In genomic region chr11:126366823-126367654, GRCh38 we compare ENCODE assay signal across 8 cellular contexts. TPM values are rescaled to one million over a fixed set of nuclear protein-coding genes. Genes with fewer than 3 reads are reported as not detected.
DNase-seq lines count a peak whose midpoint lies in the region; ATAC-seq, FAIRE-seq and TF ChIP-seq lines count a peak whose summit lies in the region.
"Not testable (repeated sequence)": the region's sequence is repeated elsewhere in the genome, so short reads cannot be mapped to it uniquely, and the experiment has no call there.

No MANE protein-coding gene starts in this region.

- not testable (repeated sequence) for H3K79me2 ChIP-seq in K562 (ENCODE audit: control insufficient read depth, insufficient read depth, low read length); HepG2 (ENCODE audit: insufficient read depth, low read length)

- H4K20me1 ChIP-seq in K562 (replicated peaks; ENCODE audit: control insufficient read depth, insufficient read depth, low read length) = peaks cover 18% of the 10 kb centered on the region; the same call in 1 of the 2 replicates
- H4K20me1 ChIP-seq in HepG2 (ENCODE audit: insufficient read depth, low read length) = not testable (repeated sequence)

- CTCF ChIA-PET in Calu3 (lab: Charles Lee); Panc1 (lab: Charles Lee); K562 (lab: Yijun Ruan, JAX; ENCODE audit: low intra/inter-chr PET ratio); HepG2 (lab: Yijun Ruan, JAX; ENCODE audit: low intra/inter-chr PET ratio, low total read pairs): not testable (repeated sequence)

- ATAC-seq in Panc1 = peak; percentile 39
- ATAC-seq in K562 = peak; percentile 45
- peak; percentile 43 for ATAC-seq in HepG2

- peak overlapping the region; percentile 20 for H3K27ac Mint-ChIP-seq in Calu3 (ENCODE audit: unreplicated experiment)
- H3K27ac Mint-ChIP-seq in HFFc6 = not testable (repeated sequence)
- H3K27ac Mint-ChIP-seq in neural crest cell (ENCODE audit: unreplicated experiment) = peak overlapping the region; percentile 12

- H3K27ac ChIP-seq in Panc1 (ENCODE audit: low read length); K562 (ENCODE audit: extremely low read depth, low read depth, low read length); HepG2 (ENCODE audit: extremely low read length, insufficient read depth, low read length): not testable (repeated sequence)
- H3K27ac ChIP-seq in esophagus squamous epithelium (peak overlapping the region; percentile 39 to 68 (median 63)), temporal lobe (ENCODE audit: low read depth, low read length) (peak overlapping the region; percentile 59)

- not testable (repeated sequence) for H3K27me3 ChIP-seq in Panc1 (ENCODE audit: control insufficient read depth, insufficient read depth, low read length); K562 (ENCODE audit: control insufficient read depth in 2 of 2, insufficient read depth in 2 of 2, low read length in 2 of 2); esophagus squamous epithelium; HepG2 (ENCODE audit: control insufficient read depth in 1 of 2, insufficient read depth in 2 of 2, low read length in 2 of 2)

- H2AFZ ChIP-seq in K562 (ENCODE audit: low read depth, low read length); HepG2 (ENCODE audit: low read length): not testable (repeated sequence)

- H3K9me1 ChIP-seq in K562 (ENCODE audit: control insufficient read depth, insufficient read depth, low read length) = not testable (repeated sequence)

- not testable (repeated sequence) for FAIRE-seq in K562 (lab: Jason Lieb, UNC); HepG2 (lab: Jason Lieb, UNC)

- peaks cover 20% of the 10 kb centered on the region for H3K4me1 ChIP-seq in Panc1 (ENCODE audit: control insufficient read depth, insufficient read depth, low read length)
- H3K4me1 ChIP-seq in K562 (replicated peaks in 1 of 2; ENCODE audit: control insufficient read depth in 2 of 2, insufficient read depth in 2 of 2, low read length in 2 of 2); HepG2 (ENCODE audit: insufficient read depth, low read length): not testable (repeated sequence)
- H3K4me1 ChIP-seq in esophagus squamous epithelium = peaks cover 9 to 56% (median 19%) of the 10 kb centered on the region in 3 donors

- H3K9me3 Mint-ChIP-seq in Calu3 (ENCODE audit: low read depth, unreplicated experiment); HFFc6; neural crest cell: not testable (repeated sequence)

- intact Hi-C loops in Calu3 (cut with micrococcal nuclease; ENCODE audit: unreplicated experiment); Panc1 (cut with micrococcal nuclease; ENCODE audit: unreplicated experiment); K562 (cut with micrococcal nuclease); esophagus squamous epithelium (cut with DNase I); HepG2 (cut with micrococcal nuclease; ENCODE audit: unreplicated experiment): not testable (repeated sequence)

- not testable (repeated sequence) for TF ChIP-seq RAD21 in K562 (CRISPR knock-in tag; conservative IDR thresholded peaks at IDR 0.05 in 1 of 2, IDR thresholded peaks at IDR 0.05 in 1 of 2); HepG2 (CRISPR knock-in tag; IDR thresholded peaks at IDR 0.05)

- H3K4me3 ChIP-seq in Panc1 (ENCODE audit: low read depth in 2 of 2, low read length in 2 of 2); K562; esophagus squamous epithelium; HepG2 (replicated peaks in 1 of 3; ENCODE audit: insufficient read depth in 1 of 3, low read depth in 2 of 3, low read length in 3 of 3): not testable (repeated sequence)

- not testable (repeated sequence) for H3K9ac ChIP-seq in K562 (ENCODE audit: insufficient read depth in 1 of 2, low read depth in 2 of 2, low read length in 2 of 2); HepG2 (ENCODE audit: insufficient read depth, low read depth, low read length)

- H3K4me1 Mint-ChIP-seq in Calu3 (ENCODE audit: low read depth, unreplicated experiment); HFFc6 (ENCODE audit: low read depth): not testable (repeated sequence)
- peaks cover 16% of the 10 kb centered on the region for H3K4me1 Mint-ChIP-seq in neural crest cell

- not testable (repeated sequence) for H3K9me3 ChIP-seq in Panc1 (ENCODE audit: control insufficient read depth, insufficient read depth, low read depth, low read length); K562 (replicated peaks; ENCODE audit: control insufficient read depth, insufficient read depth, low read depth, low read length); esophagus squamous epithelium; HepG2 (ENCODE audit: low read length)

- H3K4me3 Mint-ChIP-seq in Calu3 (ENCODE audit: low read depth, unreplicated experiment); HFFc6: not testable (repeated sequence)
- peak overlapping the region; percentile 41 for H3K4me3 Mint-ChIP-seq in neural crest cell

- H3K36me3 Mint-ChIP-seq in Calu3 (ENCODE audit: insufficient read depth, unreplicated experiment); HFFc6 (ENCODE audit: low read depth); neural crest cell (ENCODE audit: low read depth): not testable (repeated sequence)

- H3K36me3 ChIP-seq in Panc1 (ENCODE audit: control insufficient read depth, insufficient read depth, low read length); K562 (ENCODE audit: control insufficient read depth, insufficient read depth, low read length); esophagus squamous epithelium; HepG2 (replicated peaks in 1 of 2; ENCODE audit: control insufficient read depth in 1 of 2, insufficient read depth in 2 of 2, low read length in 2 of 2): not testable (repeated sequence)

- H3K27me3 Mint-ChIP-seq in Calu3 (ENCODE audit: unreplicated experiment); HFFc6 (ENCODE audit: insufficient read depth); neural crest cell (ENCODE audit: low read depth): not testable (repeated sequence)

- in situ Hi-C loops in Panc1 (cut with HindIII; ENCODE audit: low pct_unique_long_range_greater_than_20kb, low sequenced_read_pairs); K562 (cut with MboI); HepG2 (cut with HindIII; ENCODE audit: extremely low pct_ligation_motif_present, low pct_unique_long_range_greater_than_20kb): not testable (repeated sequence)

- not testable (repeated sequence) for TF ChIP-seq CTCF in Calu3 (IDR thresholded peaks at IDR 0.05; ENCODE audit: unreplicated experiment); Panc1 (IDR thresholded peaks at IDR 0.05); esophagus squamous epithelium (IDR thresholded peaks at IDR 0.05); neural crest cell (conservative IDR thresholded peaks at IDR 0.05)
- TF ChIP-seq CTCF in HFFc6 (IDR thresholded peaks at IDR 0.05) (peak; percentile 34; the same call in 1 of the 2 replicates), K562 (IDR thresholded peaks at IDR 0.05 in 2 of 3, conservative IDR thresholded peaks at IDR 0.05 in 1 of 3; ENCODE audit: insufficient read depth in 2 of 3, low read depth in 1 of 3, low read length in 3 of 3) (peak in 1 of 3 experiments; percentile 18; a peak in 2 of 6 replicates), HepG2 (CRISPR knock-in tag; IDR thresholded peaks at IDR 0.05) (peak; percentile 47)

- not testable (repeated sequence) for TF ChIP-seq POLR2A in K562 (conservative IDR thresholded peaks at IDR 0.05); esophagus squamous epithelium (IDR thresholded peaks at IDR 0.05); HepG2 (IDR thresholded peaks at IDR 0.05; ENCODE audit: insufficient read depth in 1 of 2, low read depth in 2 of 2, low read length in 2 of 2)

- 72% methylated on average over 10 of the region's 14 CpGs for WGBS in K562 (ENCODE audit: insufficient coverage, low coverage, missing lambda C conversion rate)
- WGBS in esophagus squamous epithelium, 2 donors = 75 to 78% methylated on average over 4 to 5 of the region's 14 CpGs
- 90% methylated on average over 7 of the region's 14 CpGs for WGBS in HepG2 (ENCODE audit: low lambda C conversion rate)

- not testable (repeated sequence) for BruUV-seq in Calu3 (replicated peaks; lab: Mats Ljungman, UMichigan); Panc1 (replicated peaks; lab: Mats Ljungman, UMichigan); K562 (replicated peaks; lab: Mats Ljungman, UMichigan); HepG2 (replicated peaks; lab: Mats Ljungman, UMichigan)

- POLR2A ChIA-PET in Panc1 (lab: Charles Lee); HepG2 (lab: Yijun Ruan, JAX): not testable (repeated sequence)
- POLR2A ChIA-PET in K562 (lab: Yijun Ruan, JAX) = interaction anchor here (1.2 kb wide), 2 partner anchors 10 to 51 kb away, joined by 3 read pairs; no protein-coding TSS in a partner anchor

- H3K4me2 ChIP-seq in K562 (ENCODE audit: insufficient read depth, low read length); HepG2 (ENCODE audit: low read depth, low read length): not testable (repeated sequence)

- not testable (repeated sequence) for TF ChIP-seq EP300 in K562 (IDR thresholded peaks at IDR 0.05; ENCODE audit: low read length); HepG2 (IDR thresholded peaks at IDR 0.05; ENCODE audit: low read depth in 2 of 2, low read length in 2 of 2); HepG2 (CRISPR knock-in tag; IDR thresholded peaks at IDR 0.05; ENCODE audit: borderline replicate concordance)

- not testable (repeated sequence) for DNase-seq in Calu3; HFFc6; Panc1 (ENCODE audit: low read depth, low spot score); K562 (ENCODE audit: extremely low read depth in 1 of 4, low spot score in 3 of 4); esophagus squamous epithelium (lab: John Stamatoyannopoulos, UW); HepG2 (ENCODE audit: low spot score); neural crest cell (ENCODE audit: low read depth, low spot score)

RNA-seq across cellular contexts. Expression of gene ST3GAL4, which starts 11.6 kb away (rescaled TPM):
- total RNA-seq in Calu3 (2022) (22.1 and 27.9 TPM in 2 replicates), Panc1 (2021; ENCODE audit: unreplicated experiment) (56.6 TPM), K562 (2014; rRNA removed) (10.5 and 16.9 TPM in 2 replicates), K562 (2014; rRNA removed; fragmentation: Illumina TruSeq; extraction: Trizol) (6.2 and 8.2 TPM in 2 replicates), K562 (2015; rRNA removed; fragmentation: Illumina TruSeq; extraction: Trizol) (6.0 and 6.7 TPM in 2 replicates), K562 (2021) (13.7 and 15.2 TPM in 2 replicates), esophagus squamous epithelium (100 to 1,000 TPM in 1 of 4 donors, 10 to 100 TPM in 3; 31.0 to 110 (median 51.2) TPM), HepG2 (2016; rRNA removed; fragmentation: Illumina TruSeq; extraction: Trizol) (7.4 and 13.3 TPM in 2 replicates), neural crest cell (22.4 and 23.1 TPM in 2 replicates), temporal lobe (9.1 TPM)
- 10 to 100 TPM; 25.9 to 34.6 (median 30.0) TPM for total RNA-seq in HFFc6 (2021; fragmentation: NEBNext Ultra II Directional; extraction: Animal tissue kit (Norgen Biotek cat#: 25700))
- 51.1 TPM for polyA plus RNA-seq in Panc1 (2012; ENCODE audit: insufficient read length)
- 11.3 and 26.5 TPM in 2 replicates for total RNA-seq in K562 (2011; cell fraction: chromatin; rRNA removed; ENCODE audit: low replicate concordance)
- total RNA-seq in K562 (2011; cell fraction: nucleolus; rRNA removed) = 24.2 and 25.7 TPM in 2 replicates
- 22.4 and 23.4 TPM in 2 replicates for total RNA-seq in K562 (2011; cell fraction: nucleoplasm; rRNA removed)
- polyA plus RNA-seq in K562 (2011; rRNA removed) (10.7 and 15.4 TPM in 2 replicates), K562 (2014; fragmentation: Illumina TruSeq; extraction: Trizol) (17.8 and 22.9 TPM in 2 replicates), K562 (2014; fragmentation: Nextera tagmentation; extraction: Ambion mirVana) (under 1 TPM; 0.27 to 0.53 TPM), K562 (2014; rRNA removed) (13.8 and 16.7 TPM in 2 replicates), HepG2 (2011; rRNA removed) (9.1 and 12.5 TPM in 2 replicates)
- polyA plus RNA-seq in K562 (2011; cell fraction: cytosol; rRNA removed) = 12.8 and 18.7 TPM in 2 replicates
- 10.4 and 18.7 TPM in 2 replicates for polyA plus RNA-seq in K562 (2011; cell fraction: nucleus; rRNA removed)
- polyA plus RNA-seq in K562 (2012) = 8.2 and 14.5 TPM in 2 replicates
- polyA minus RNA-seq in K562 (2011; rRNA and poly(A)+ RNA removed) = 2.6 and 6.2 TPM in 2 replicates
- polyA minus RNA-seq in K562 (2011; cell fraction: cytosol; rRNA and poly(A)+ RNA removed) = 7.9 and 8.3 TPM in 2 replicates
- polyA minus RNA-seq in K562 (2011; cell fraction: nucleus; rRNA and poly(A)+ RNA removed) = 3.8 and 5.3 TPM in 2 replicates
- 26.0 and 28.4 TPM in 2 replicates for total RNA-seq in HepG2 (2016; cell fraction: cytosol; rRNA removed; fragmentation: Illumina TruSeq; extraction: Trizol; ENCODE audit: low read depth)
- 6.5 and 14.0 TPM in 2 replicates for total RNA-seq in HepG2 (2016; cell fraction: insoluble cytoplasmic fraction; rRNA removed; fragmentation: Illumina TruSeq; extraction: Trizol)
- total RNA-seq in HepG2 (2016; cell fraction: membrane; rRNA removed; fragmentation: Illumina TruSeq; extraction: Trizol) = 29.9 and 31.6 TPM in 2 replicates
- 10.2 and 12.2 TPM in 2 replicates for total RNA-seq in HepG2 (2016; cell fraction: nucleus; rRNA removed; fragmentation: Illumina TruSeq; extraction: Trizol)
- polyA plus RNA-seq in HepG2 (2011; cell fraction: cytosol; rRNA removed) = 8.8 and 9.2 TPM in 2 replicates
- 15.0 and 15.5 TPM in 2 replicates for polyA plus RNA-seq in HepG2 (2011; cell fraction: nucleus; rRNA removed)
- polyA plus RNA-seq in HepG2 (2012) = 7.8 and 8.2 TPM in 2 replicates
- polyA plus RNA-seq in HepG2 (2016; cell fraction: cytosol; fragmentation: Illumina TruSeq; extraction: Trizol; ENCODE audit: low read depth) = 22.6 and 26.2 TPM in 2 replicates
- 7.6 and 9.2 TPM in 2 replicates for polyA plus RNA-seq in HepG2 (2016; cell fraction: insoluble cytoplasmic fraction; fragmentation: Illumina TruSeq; extraction: Trizol; ENCODE audit: low read depth)
- 26.9 and 30.2 TPM in 2 replicates for polyA plus RNA-seq in HepG2 (2016; cell fraction: membrane; fragmentation: Illumina TruSeq; extraction: Trizol; ENCODE audit: low read depth)
- 24.7 and 27.7 TPM in 2 replicates for polyA plus RNA-seq in HepG2 (2016; cell fraction: nucleus; fragmentation: Illumina TruSeq; extraction: Trizol; ENCODE audit: insufficient read depth, low read depth)
- 17.0 and 116 TPM in 2 replicates for polyA minus RNA-seq in HepG2 (2011; rRNA and poly(A)+ RNA removed; ENCODE audit: low replicate concordance)
- polyA minus RNA-seq in HepG2 (2011; cell fraction: cytosol; rRNA and poly(A)+ RNA removed) = 3.8 and 4.3 TPM in 2 replicates
- polyA minus RNA-seq in HepG2 (2011; cell fraction: nucleus; rRNA and poly(A)+ RNA removed) = 5.8 and 7.1 TPM in 2 replicates
